In genomic region chr3:57093489-57093888, GRCh38 we compare ENCODE assay signal across 1 cellular context.
TF ChIP-seq lines count a peak whose summit lies in the region.

No MANE protein-coding gene starts in this region.

TF ChIP-seq in GM12878, 131 proteins besides CTCF, POLR2A, EP300 and RAD21:
- TF ChIP-seq BCL11A (IDR thresholded peaks at IDR 0.05; ENCODE audit: low read depth, low read length) (no peak), SMC3 (IDR thresholded peaks at IDR 0.05; ENCODE audit: borderline replicate concordance, low read length) (peak; percentile 13; the same call in 1 of the 2 replicates)
